ENCODE assay signal across 11 cellular contexts in the genomic region with DNA sequence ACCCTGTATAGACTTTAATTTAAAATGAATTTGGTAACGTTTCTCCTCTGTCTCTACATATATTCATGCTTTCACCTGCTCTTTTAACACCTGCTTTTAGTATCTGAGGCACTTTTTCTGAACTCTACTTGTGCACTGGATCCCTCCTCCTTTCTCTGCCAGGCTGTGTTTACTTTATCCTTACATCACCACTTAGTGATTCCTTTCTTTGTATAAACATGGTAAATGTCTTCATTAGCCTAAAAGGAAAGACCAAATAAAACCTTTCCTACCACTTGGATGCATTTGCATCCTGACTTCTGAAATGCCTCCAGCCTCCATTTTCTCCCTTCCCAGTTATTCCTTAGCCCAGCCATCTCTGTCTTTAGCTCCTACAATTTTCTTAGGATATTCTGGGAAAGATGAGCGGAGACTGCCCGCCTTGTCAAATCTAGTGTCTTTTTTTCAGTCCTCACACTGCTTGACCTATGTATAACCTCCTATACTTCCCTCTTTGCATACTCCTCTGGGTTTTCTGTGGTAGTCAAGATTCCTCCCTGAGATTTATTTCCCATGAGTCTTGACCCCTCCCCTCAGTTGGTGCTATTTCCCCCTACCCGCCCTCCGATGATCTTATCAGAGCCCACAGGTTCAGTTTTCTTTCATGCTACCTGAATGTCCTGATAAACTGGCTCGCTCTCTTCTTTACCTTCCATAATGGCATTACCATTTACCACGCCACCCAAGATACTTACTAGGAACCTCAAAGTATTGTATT. TPM values are rescaled to one million over a fixed set of nuclear protein-coding genes. Genes with fewer than 3 reads are reported as not detected.
DNase-seq lines count a peak whose midpoint lies in the region; ATAC-seq, FAIRE-seq and TF ChIP-seq lines count a peak whose summit lies in the region.
"Had no signal": no experiment of that assay in that cellular context is flagged by ENCODE, and none has a peak within 500 bp of the region (broad histone marks: within the 10 kb centered on the region; RNA-seq: fewer than 3 reads in every experiment).

No MANE protein-coding gene starts in this region.

- H3K27ac ChIP-seq in endothelial cell of umbilical vein (ENCODE audit: insufficient read depth, low read depth, low read length), result no peak overlapping the region
- H3K27ac ChIP-seq: WERI-Rb-1 had no signal

- H3K4me2 ChIP-seq in endothelial cell of umbilical vein (ENCODE audit: insufficient read depth, low read length), result no peak overlapping the region

- no peak overlapping the region for H3K9ac ChIP-seq in endothelial cell of umbilical vein (replicated peaks; ENCODE audit: extremely low read depth, insufficient read depth, low read length)

- H3K4me3 Mint-ChIP-seq in activated CD4-positive, alpha-beta T cell treated with anti-CD3 and anti-CD28 coated beads, Interleukin-2, amount 10 ng/mL, durations not matched to agents 24 days and 14 days, result no peak overlapping the region
- no peak overlapping the region for H3K4me3 Mint-ChIP-seq in progenitor cell of endocrine pancreas (ENCODE audit: low read depth)
- H3K4me3 Mint-ChIP-seq: CD4-positive, alpha-beta T cell had no signal

- peaks cover 59% of the 10 kb centered on the region for H3K36me3 Mint-ChIP-seq in activated CD4-positive, alpha-beta T cell treated with anti-CD3 and anti-CD28 coated beads, Interleukin-2, amount 10 ng/mL, durations not matched to agents 24 days and 14 days (ENCODE audit: low read depth)
- peaks cover 17% of the 10 kb centered on the region for H3K36me3 Mint-ChIP-seq in progenitor cell of endocrine pancreas (ENCODE audit: insufficient read depth)

- no peak overlapping the region for H2AFZ ChIP-seq in endothelial cell of umbilical vein (ENCODE audit: low read depth, low read length)

- CTCF ChIA-PET in endothelial cell of umbilical vein (lab: Charles Lee), result interaction anchor here (1.6 kb wide), 1 partner anchor 72 kb away, joined by 5 read pairs; no protein-coding TSS in a partner anchor

- no TSS peak for BruUV-seq in endothelial cell of umbilical vein (replicated peaks; lab: Mats Ljungman, UMichigan)

- intact Hi-C loops in activated CD4-positive, alpha-beta T cell treated with anti-CD3 and anti-CD28 coated beads, Interleukin-2, amount 10 ng/mL, durations not matched to agents 24 days and 14 days (cut with micrococcal nuclease), result no loop called here
- intact Hi-C loops in endothelial cell of umbilical vein (cut with micrococcal nuclease), result no loop called here

- no peaks in the 10 kb centered on the region for H3K4me1 ChIP-seq in endothelial cell of umbilical vein (ENCODE audit: control insufficient read depth, extremely low read depth, insufficient read depth, low read length)

- no peak for TF ChIP-seq CTCF in endothelial cell of umbilical vein (IDR thresholded peaks at IDR 0.05; ENCODE audit: extremely low read depth in 1 of 2, insufficient read depth in 1 of 2, low read depth in 1 of 2, low read length in 2 of 2)
- no peak for TF ChIP-seq CTCF in progenitor cell of endocrine pancreas (IDR thresholded peaks at IDR 0.05; ENCODE audit: unreplicated experiment)

- peaks cover 6% of the 10 kb centered on the region for H3K9me3 Mint-ChIP-seq in activated CD4-positive, alpha-beta T cell treated with anti-CD3 and anti-CD28 coated beads, Interleukin-2, amount 10 ng/mL, durations not matched to agents 24 days and 14 days
- H3K9me3 Mint-ChIP-seq in progenitor cell of endocrine pancreas (ENCODE audit: low read depth), result no peaks in the 10 kb centered on the region
- H3K9me3 Mint-ChIP-seq: CD4-positive, alpha-beta T cell had no signal

- H3K4me1 Mint-ChIP-seq in activated CD4-positive, alpha-beta T cell treated with anti-CD3 and anti-CD28 coated beads, Interleukin-2, amount 10 ng/mL, durations not matched to agents 24 days and 14 days, result peaks cover 11% of the 10 kb centered on the region
- peaks cover 12% of the 10 kb centered on the region for H3K4me1 Mint-ChIP-seq in progenitor cell of endocrine pancreas (ENCODE audit: low read depth)

- H3K9me1 ChIP-seq in endothelial cell of umbilical vein (replicated peaks; ENCODE audit: control insufficient read depth, extremely low read depth, insufficient read depth, low read length), result no peaks in the 10 kb centered on the region

- no peak for FAIRE-seq in endothelial cell of umbilical vein (lab: Jason Lieb, UNC)

- POLR2A ChIA-PET in endothelial cell of umbilical vein (lab: Charles Lee), result no interaction called here

- H4K20me1 ChIP-seq in endothelial cell of umbilical vein (replicated peaks; ENCODE audit: control insufficient read depth, extremely low read depth, insufficient read depth, low read length), result no peaks in the 10 kb centered on the region

- dilution Hi-C loops in endothelial cell of umbilical vein (cut with MboI; ENCODE audit: extremely low pct_ligation_motif_present, low sequenced_read_pairs), result no loop called here

- TF ChIP-seq POLR2A in endothelial cell of umbilical vein (IDR thresholded peaks at IDR 0.05; ENCODE audit: low read depth, low read length), result no peak

- H3K27me3 Mint-ChIP-seq in activated CD4-positive, alpha-beta T cell treated with anti-CD3 and anti-CD28 coated beads, Interleukin-2, amount 10 ng/mL, durations not matched to agents 24 days and 14 days, result no peaks in the 10 kb centered on the region
- no peaks in the 10 kb centered on the region for H3K27me3 Mint-ChIP-seq in progenitor cell of endocrine pancreas
- H3K27me3 Mint-ChIP-seq: CD4-positive, alpha-beta T cell had no signal

- H3K27ac Mint-ChIP-seq in activated CD4-positive, alpha-beta T cell treated with anti-CD3 and anti-CD28 coated beads, Interleukin-2, amount 10 ng/mL, durations not matched to agents 24 days and 14 days, result peak overlapping the region; percentile 2
- peak overlapping the region; percentile 34 for H3K27ac Mint-ChIP-seq in progenitor cell of endocrine pancreas
- H3K27ac Mint-ChIP-seq: CD4-positive, alpha-beta T cell had no signal

- DNase-seq in activated CD4-positive, alpha-beta T cell treated with anti-CD3 and anti-CD28 coated beads, Interleukin-2, amount 10 ng/mL, durations not matched to agents 24 days and 14 days, result no peak
- DNase-seq in activated CD4-positive, alpha-beta T cell treated with anti-CD3 and anti-CD28 coated beads, Interleukin-2, amount 50 U/mL, for 4 hours, result no peak
- DNase-seq in NCI-H2029 treated with DMSO at 0.1 percent for 48 hours (lab: John Stamatoyannopoulos, UW) (peak; percentile 73), endothelial cell of umbilical vein (ENCODE audit: low read depth, low spot score) (peak; percentile 19), progenitor cell of endocrine pancreas (ENCODE audit: low spot score, unreplicated experiment) (no peak)
- DNase-seq: CD4-positive, alpha-beta T cell; H7; WERI-Rb-1 had no signal

- H3K4me3 ChIP-seq in endothelial cell of umbilical vein (replicated peaks in 1 of 3; ENCODE audit: insufficient read depth in 1 of 3, low read depth in 1 of 3, low read length in 3 of 3), result no peak overlapping the region

- ATAC-seq in HG03469 (IDR thresholded peaks at IDR 0.05; ENCODE audit: unreplicated experiment) (no peak), HG02970 (IDR thresholded peaks at IDR 0.05; ENCODE audit: low FRiP score, unreplicated experiment) (no peak), GM18873 (IDR thresholded peaks at IDR 0.05; ENCODE audit: low FRiP score, unreplicated experiment) (no peak)

- H3K36me3 ChIP-seq in endothelial cell of umbilical vein (ENCODE audit: control insufficient read depth in 2 of 2, extremely low read depth in 1 of 2, insufficient read depth in 2 of 2, low read length in 2 of 2), result peaks cover 6 to 13% of the 10 kb centered on the region in 2 experiments

- H3K27me3 ChIP-seq in endothelial cell of umbilical vein (ENCODE audit: control insufficient read depth in 2 of 2, insufficient read depth in 2 of 2, low read length in 2 of 2), result no peaks in the 10 kb centered on the region

- H3K9me3 ChIP-seq in endothelial cell of umbilical vein (replicated peaks; ENCODE audit: control insufficient read depth, insufficient read depth, low read length), result no peaks in the 10 kb centered on the region

- H3K79me2 ChIP-seq in endothelial cell of umbilical vein (ENCODE audit: control insufficient read depth, insufficient read depth, low read length), result no peaks in the 10 kb centered on the region

TF ChIP-seq in endothelial cell of umbilical vein, 7 proteins besides CTCF, POLR2A, EP300 and RAD21:
- TF ChIP-seq, protein P1, sequence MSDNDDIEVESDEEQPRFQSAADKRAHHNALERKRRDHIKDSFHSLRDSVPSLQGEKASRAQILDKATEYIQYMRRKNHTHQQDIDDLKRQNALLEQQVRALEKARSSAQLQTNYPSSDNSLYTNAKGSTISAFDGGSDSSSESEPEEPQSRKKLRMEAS (IDR thresholded peaks at IDR 0.05; ENCODE audit: insufficient read depth, insufficient read length), result no peak
- TF ChIP-seq FOS (IDR thresholded peaks at IDR 0.05; ENCODE audit: borderline replicate concordance, insufficient read depth, low read length) (no peak), MYC (IDR thresholded peaks at IDR 0.05; ENCODE audit: low read depth, low read length) (no peak), POLR2AphosphoS5 (IDR thresholded peaks at IDR 0.05; ENCODE audit: insufficient read depth, low read depth, low read length) (no peak), EZH2 (IDR thresholded peaks at IDR 0.05; ENCODE audit: borderline replicate concordance, low read depth, low read length, severe bottlenecking) (no peak), GATA2 (IDR thresholded peaks at IDR 0.05; ENCODE audit: insufficient read depth, insufficient read length, low read depth, low read length) (no peak), JUN (IDR thresholded peaks at IDR 0.05; ENCODE audit: borderline replicate concordance, insufficient read depth, insufficient read length, low read depth) (no peak)

RNA-seq across cellular contexts. Expression of gene REL, which starts 44.8 kb away (rescaled TPM):
- 84.9 and 88.7 TPM in 2 replicates for total RNA-seq in activated CD4-positive, alpha-beta T cell treated with anti-CD3 and anti-CD28 coated beads, Interleukin-2, amount 10 ng/mL, durations not matched to agents 24 days and 14 days
- total RNA-seq in endothelial cell of umbilical vein (11.7 and 12.8 TPM in 2 replicates), progenitor cell of endocrine pancreas (11.9 and 12.3 TPM in 2 replicates)
- 2.4 and 3.5 TPM in 2 replicates for polyA plus RNA-seq in endothelial cell of umbilical vein
- polyA plus RNA-seq in endothelial cell of umbilical vein (2011; cell fraction: cytosol; rRNA removed), result 2.9 and 3.2 TPM in 2 replicates
- polyA plus RNA-seq in endothelial cell of umbilical vein (2011; cell fraction: nucleus; rRNA removed), result 8.0 and 8.8 TPM in 2 replicates
- polyA plus RNA-seq in endothelial cell of umbilical vein (2012), result 6.1 and 7.3 TPM in 2 replicates
- polyA minus RNA-seq in endothelial cell of umbilical vein, result 14.0 and 14.1 TPM in 2 replicates
- polyA minus RNA-seq in endothelial cell of umbilical vein (2011; cell fraction: cytosol; rRNA and poly(A)+ RNA removed), result 10.2 TPM
- 16.5 and 21.4 TPM in 2 replicates for polyA minus RNA-seq in endothelial cell of umbilical vein (2011; cell fraction: nucleus; rRNA and poly(A)+ RNA removed)

Comparison
In these comparisons a context has a peak if more than half of its experiments do, and no peak if none do; other contexts are left out.
1. DNase-seq: peak in NCI-H2029 treated with DMSO at 0.1 percent for 48 hours (single experiment) and endothelial cell of umbilical vein (single experiment); none in activated CD4-positive, alpha-beta T cell treated with anti-CD3 and anti-CD28 coated beads, Interleukin-2, amount 10 ng/mL, durations not matched to agents 24 days and 14 days (single experiment), activated CD4-positive, alpha-beta T cell treated with anti-CD3 and anti-CD28 coated beads, Interleukin-2, amount 50 U/mL, for 4 hours (0 of 2) and progenitor cell of endocrine pancreas (single experiment).